In genomic region chr3:134463676-134464611, GRCh38 we compare ENCODE assay signal across 9 cellular contexts. TPM values are rescaled to one million over a fixed set of nuclear protein-coding genes. Genes with fewer than 3 reads are reported as not detected.
A peak's percentile ranks its signal among the peaks of the same experiment; 100 is the strongest.
DNase-seq lines count a peak whose midpoint lies in the region; ATAC-seq, FAIRE-seq and TF ChIP-seq lines count a peak whose summit lies in the region.
"Had no signal": no experiment of that assay in that cellular context is flagged by ENCODE, and none has a peak within 500 bp of the region (broad histone marks: within the 10 kb centered on the region; RNA-seq: fewer than 3 reads in every experiment).

No MANE protein-coding gene starts in this region.

- TF ChIP-seq EP300 in sigmoid colon (IDR thresholded peaks at IDR 0.05): peak in 1 of 4 donors; percentile 36

- no peaks in the 10 kb centered on the region for H3K79me2 ChIP-seq in MM.1S (ENCODE audit: low read length)

- no peaks in the 10 kb centered on the region for H3F3A ChIP-seq in MM.1S (ENCODE audit: insufficient read depth, low read length)

- ATAC-seq in GM18870 (IDR thresholded peaks at IDR 0.05; ENCODE audit: unreplicated experiment) (no peak), GM21367 (IDR thresholded peaks at IDR 0.05; ENCODE audit: unreplicated experiment) (no peak)

- H3K9me3 Mint-ChIP-seq in glutamatergic neuron (ENCODE audit: unreplicated experiment): no peaks in the 10 kb centered on the region

- no peak overlapping the region for H3K4me3 Mint-ChIP-seq in glutamatergic neuron (ENCODE audit: unreplicated experiment)

- no CpG with 5 or more reads among the region's 17 CpGs for WGBS in iPS DF 6.9 (ENCODE audit: insufficient coverage, insufficient read length)
- 74 to 81% methylated on average over 17 of the region's 17 CpGs for WGBS in sigmoid colon, 2 donors

- no peaks in the 10 kb centered on the region for H3K9me3 ChIP-seq in iPS DF 6.9 (ENCODE audit: control insufficient read depth, insufficient read depth, low read length)
- H3K9me3 ChIP-seq in sigmoid colon: no peaks in the 10 kb centered on the region
- no peaks in the 10 kb centered on the region for H3K9me3 ChIP-seq in MM.1S (replicated peaks; ENCODE audit: insufficient read depth, low read length)

- no peak overlapping the region for H3K4me2 ChIP-seq in MM.1S (ENCODE audit: low read depth, low read length)

- H3K27ac Mint-ChIP-seq in glutamatergic neuron (ENCODE audit: unreplicated experiment): no peak overlapping the region

- in situ Hi-C loops in astrocyte of the spinal cord (cut with HindIII; ENCODE audit: low sequenced_read_pairs): no loop called here

- TF ChIP-seq POLR2A in sigmoid colon (IDR thresholded peaks at IDR 0.05): no peak

- peaks cover 1% of the 10 kb centered on the region for H3K27me3 Mint-ChIP-seq in glutamatergic neuron (ENCODE audit: unreplicated experiment)

- FAIRE-seq in G401.6 (lab: Jason Lieb, UNC): peak; percentile 99
- FAIRE-seq: colon had no signal

- H3K27me3 ChIP-seq in iPS DF 6.9 (ENCODE audit: control insufficient read depth, insufficient read depth, low read length): no peaks in the 10 kb centered on the region
- no peaks in the 10 kb centered on the region for H3K27me3 ChIP-seq in sigmoid colon
- no peaks in the 10 kb centered on the region for H3K27me3 ChIP-seq in MM.1S (replicated peaks; ENCODE audit: insufficient read depth, low read length)

- peaks cover 13% of the 10 kb centered on the region for H3K4me1 Mint-ChIP-seq in glutamatergic neuron (ENCODE audit: low read depth, unreplicated experiment)

- no peaks in the 10 kb centered on the region for H4K20me1 ChIP-seq in MM.1S (ENCODE audit: insufficient read depth, low read length)

- DNase-seq in astrocyte of the spinal cord (ENCODE audit: low read depth, low spot score) (peak; percentile 99), iPS DF 6.9 (ENCODE audit: low read depth, low spot score) (peak; percentile 77), sigmoid colon (peak; percentile 94), glutamatergic neuron (no peak), MM.1S (no peak)

- H3K36me3 ChIP-seq in iPS DF 6.9 (ENCODE audit: control insufficient read depth, insufficient read depth, low read length) (no peaks in the 10 kb centered on the region), sigmoid colon (no peaks in the 10 kb centered on the region), MM.1S (replicated peaks; ENCODE audit: insufficient read depth, low read length) (no peaks in the 10 kb centered on the region)

- no peak overlapping the region for H3K9ac ChIP-seq in MM.1S (ENCODE audit: low read length)

- no peaks in the 10 kb centered on the region for H3K36me3 Mint-ChIP-seq in glutamatergic neuron (ENCODE audit: unreplicated experiment)

- intact Hi-C loops in sigmoid colon (cut with DNase I): loop anchor here (2.0 kb wide), 1 partner anchor 89 kb away; the partner anchor contains the start of gene AMOTL2

- no peak overlapping the region for H3K4me3 ChIP-seq in astrocyte of the spinal cord (ENCODE audit: low read depth, low read length)
- H3K4me3 ChIP-seq in iPS DF 6.9 (ENCODE audit: low read length): no peak overlapping the region
- H3K4me3 ChIP-seq in sigmoid colon: no peak overlapping the region
- no peak overlapping the region for H3K4me3 ChIP-seq in MM.1S (ENCODE audit: low read length)

- no peak overlapping the region for H3K27ac ChIP-seq in iPS DF 6.9 (ENCODE audit: low read length)
- H3K27ac ChIP-seq in sigmoid colon: peak overlapping the region; percentile 57 to 82 (median 71)
- H3K27ac ChIP-seq in MM.1S (ENCODE audit: low read length): no peak overlapping the region

- no peaks in the 10 kb centered on the region for H3K9me2 ChIP-seq in MM.1S (replicated peaks; ENCODE audit: insufficient read depth, low read length)

- H2AFZ ChIP-seq in MM.1S (ENCODE audit: low read length): no peak overlapping the region

- H3K4me1 ChIP-seq in iPS DF 6.9 (ENCODE audit: control insufficient read depth, insufficient read depth, low read length): peaks cover 5% of the 10 kb centered on the region; the same call in 1 of the 2 replicates
- H3K4me1 ChIP-seq in sigmoid colon: peaks cover 0 to 34% (median 23%) of the 10 kb centered on the region in 4 donors
- no peaks in the 10 kb centered on the region for H3K4me1 ChIP-seq in MM.1S (ENCODE audit: low read length)

- TF ChIP-seq CTCF in astrocyte of the spinal cord (IDR thresholded peaks at IDR 0.05; ENCODE audit: low read depth, low read length): no peak
- no peak for TF ChIP-seq CTCF in sigmoid colon (IDR thresholded peaks at IDR 0.05)
- TF ChIP-seq CTCF in glutamatergic neuron (IDR thresholded peaks at IDR 0.05; ENCODE audit: partially characterized antibody, unreplicated experiment): no peak
- no peak for TF ChIP-seq CTCF in MM.1S (IDR thresholded peaks at IDR 0.05; ENCODE audit: low read length)

RNA-seq across cellular contexts. Expression of gene ANAPC13, which starts 21.8 kb away (rescaled TPM):
- 10 to 100 TPM; 46.7 to 78.1 (median 61.1) TPM for total RNA-seq in sigmoid colon
- polyA plus RNA-seq in sigmoid colon: 10 to 100 TPM; 50.8 to 88.9 (median 56.9) TPM
- 70.0 TPM for total RNA-seq in glutamatergic neuron (ENCODE audit: unreplicated experiment)

RNA-seq across cellular contexts. Expression of gene CEP63, which starts 21.9 kb away (rescaled TPM):
- total RNA-seq in sigmoid colon (10 to 100 TPM; 22.5 to 33.5 (median 25.6) TPM), glutamatergic neuron (ENCODE audit: unreplicated experiment) (37.8 TPM)
- polyA plus RNA-seq in sigmoid colon: 10 to 100 TPM; 16.6 to 18.6 (median 17.8) TPM

Comparison
In these comparisons a context has a peak if more than half of its experiments do, and no peak if none do; other contexts are left out.
1. DNase-seq: peak in astrocyte of the spinal cord (single experiment), iPS DF 6.9 (single experiment) and sigmoid colon (single experiment); none in glutamatergic neuron (single experiment) and MM.1S (single experiment).
2. H3K27ac ChIP-seq: peak in sigmoid colon (4 of 4); none in iPS DF 6.9 (single experiment) and MM.1S (single experiment).